In genomic region chr6:3766219-3766618, GRCh38 we compare ENCODE assay signal across 14 cellular contexts. TPM values are rescaled to one million over a fixed set of nuclear protein-coding genes. Genes with fewer than 3 reads are reported as not detected.
DNase-seq lines count a peak whose midpoint lies in the region; ATAC-seq and TF ChIP-seq lines count a peak whose summit lies in the region.
"Had no signal": no experiment of that assay in that cellular context is flagged by ENCODE, and none has a peak within 500 bp of the region (broad histone marks: within the 10 kb centered on the region; RNA-seq: fewer than 3 reads in every experiment).

No MANE protein-coding gene starts in this region.

- H2AFZ ChIP-seq in fibroblast of lung (ENCODE audit: low read length), result no peak overlapping the region

- H3K4me2 ChIP-seq in fibroblast of lung (ENCODE audit: extremely low read depth, insufficient read depth, low read length), result no peak overlapping the region

- H3K9me3 Mint-ChIP-seq in stimulated activated memory B cell treated with anti-CD40 and anti-IgM and Interleukin-4, amounts not matched to agents 10 μg/mL and 1 μg/mL and 100 μg/mL, for 72 hours, result no peaks in the 10 kb centered on the region

- DNase-seq in Daoy (ENCODE audit: low read depth), result peak; percentile 48
- DNase-seq in RPMI7951 (ENCODE audit: low read depth), result peak; percentile 84
- DNase-seq in fibroblast of lung (ENCODE audit: low read depth in 2 of 2), result peak; percentile 36 to 60
- no peak for DNase-seq in HK-2 (ENCODE audit: unreplicated experiment)
- DNase-seq in stimulated activated CD4-positive, alpha-beta T cell treated with anti-CD3 and anti-CD28 coated beads, Interleukin-12 subunit alpha, Interleukin-12 subunit beta, amount 100 ng/mL, for 4 hours, result no peak
- no peak for DNase-seq in NCI-H226
- no peak for DNase-seq in AML-193 (lab: John Stamatoyannopoulos, UW)
- DNase-seq: lower lobe of right lung, MM.1S, NCI-H510A, ovary, SHP77 had no signal

- no peak overlapping the region for H3K9ac ChIP-seq in fibroblast of lung (ENCODE audit: insufficient read depth, low read length)

- peak overlapping the region; percentile 82 for H3K27ac Mint-ChIP-seq in stimulated activated memory B cell treated with anti-CD40 and anti-IgM and Interleukin-4, amounts not matched to agents 10 μg/mL and 1 μg/mL and 100 μg/mL, for 72 hours

- no peaks in the 10 kb centered on the region for H3K79me2 ChIP-seq in fibroblast of lung (ENCODE audit: control insufficient read depth, insufficient read depth, low read length)

- peaks cover 59% of the 10 kb centered on the region for H3K4me1 Mint-ChIP-seq in stimulated activated memory B cell treated with anti-CD40 and anti-IgM and Interleukin-4, amounts not matched to agents 10 μg/mL and 1 μg/mL and 100 μg/mL, for 72 hours

- ATAC-seq in stimulated activated memory B cell treated with anti-CD40 and anti-IgM and Interleukin-4, amounts not matched to agents 10 μg/mL and 1 μg/mL and 100 μg/mL, for 72 hours, result no peak
- ATAC-seq: lower lobe of right lung had no signal

- no peak overlapping the region for H3K4me3 Mint-ChIP-seq in stimulated activated memory B cell treated with anti-CD40 and anti-IgM and Interleukin-4, amounts not matched to agents 10 μg/mL and 1 μg/mL and 100 μg/mL, for 72 hours

- H3K36me3 ChIP-seq in fibroblast of lung (ENCODE audit: control insufficient read depth, insufficient read depth, low read length), result no peaks in the 10 kb centered on the region
- H3K36me3 ChIP-seq: lower lobe of right lung, ovary had no signal

- no peak for TF ChIP-seq CTCF in fibroblast of lung (conservative IDR thresholded peaks at IDR 0.05 in 1 of 2, IDR thresholded peaks at IDR 0.05 in 1 of 2; ENCODE audit: low read depth in 1 of 2, low read length in 2 of 2)

- no peak overlapping the region for H3K4me3 ChIP-seq in fibroblast of lung (replicated peaks in 1 of 4; ENCODE audit: control extremely low read depth in 1 of 4, insufficient read depth in 1 of 4, low read depth in 3 of 4, low read length in 4 of 4)
- H3K4me3 ChIP-seq: lower lobe of right lung, ovary had no signal

- H3K27ac ChIP-seq in fibroblast of lung (ENCODE audit: insufficient read depth, low read length), result no peak overlapping the region
- H3K27ac ChIP-seq: HL-60, lower lobe of right lung, ovary had no signal

- H3K36me3 Mint-ChIP-seq in stimulated activated memory B cell treated with anti-CD40 and anti-IgM and Interleukin-4, amounts not matched to agents 10 μg/mL and 1 μg/mL and 100 μg/mL, for 72 hours, result no peaks in the 10 kb centered on the region

- H3K4me1 ChIP-seq in fibroblast of lung (ENCODE audit: control insufficient read depth, extremely low read depth, insufficient read depth, low read length), result peaks cover 8% of the 10 kb centered on the region

- H3K27me3 Mint-ChIP-seq in stimulated activated memory B cell treated with anti-CD40 and anti-IgM and Interleukin-4, amounts not matched to agents 10 μg/mL and 1 μg/mL and 100 μg/mL, for 72 hours, result no peaks in the 10 kb centered on the region

- H3K9me3 ChIP-seq in fibroblast of lung (ENCODE audit: control insufficient read depth, insufficient read depth, low read depth, low read length), result no peaks in the 10 kb centered on the region
- H3K9me3 ChIP-seq: lower lobe of right lung, ovary had no signal

- H3K27me3 ChIP-seq in fibroblast of lung (ENCODE audit: control insufficient read depth, insufficient read depth, low read length), result no peaks in the 10 kb centered on the region
- H3K27me3 ChIP-seq: ovary had no signal

- no peaks in the 10 kb centered on the region for H4K20me1 ChIP-seq in fibroblast of lung (ENCODE audit: control insufficient read depth, extremely low read depth, insufficient read depth, low read length)

RNA-seq across cellular contexts. Expression of gene PXDC1, which starts 14.7 kb away (rescaled TPM):
- total RNA-seq in Daoy (2014; rRNA removed; shearing (Covaris generic)), result 81.8 and 103 TPM in 2 replicates
- 24.9 and 30.3 TPM in 2 replicates for total RNA-seq in RPMI7951 (2014; rRNA removed; shearing (Covaris generic))
- total RNA-seq in fibroblast of lung, result 33.1 and 52.7 TPM in 2 replicates
- 18.9 and 30.3 TPM in 2 replicates for polyA plus RNA-seq in fibroblast of lung
- 38.0 and 59.4 TPM in 2 replicates for polyA plus RNA-seq in fibroblast of lung (2012)
- 20.0 and 28.7 TPM in 2 replicates for polyA minus RNA-seq in fibroblast of lung (ENCODE audit: low replicate concordance)

Comparison
In these comparisons a context has a peak if more than half of its experiments do, and no peak if none do; other contexts are left out.
1. DNase-seq: peak in Daoy (single experiment), RPMI7951 (single experiment) and fibroblast of lung (2 of 2); none in HK-2 (single experiment), stimulated activated CD4-positive, alpha-beta T cell treated with anti-CD3 and anti-CD28 coated beads, Interleukin-12 subunit alpha, Interleukin-12 subunit beta, amount 100 ng/mL, for 4 hours (single experiment), NCI-H226 (single experiment) and AML-193 (0 of 2).